15 cellular contexts compared by ENCODE assay signal in the genomic region with DNA sequence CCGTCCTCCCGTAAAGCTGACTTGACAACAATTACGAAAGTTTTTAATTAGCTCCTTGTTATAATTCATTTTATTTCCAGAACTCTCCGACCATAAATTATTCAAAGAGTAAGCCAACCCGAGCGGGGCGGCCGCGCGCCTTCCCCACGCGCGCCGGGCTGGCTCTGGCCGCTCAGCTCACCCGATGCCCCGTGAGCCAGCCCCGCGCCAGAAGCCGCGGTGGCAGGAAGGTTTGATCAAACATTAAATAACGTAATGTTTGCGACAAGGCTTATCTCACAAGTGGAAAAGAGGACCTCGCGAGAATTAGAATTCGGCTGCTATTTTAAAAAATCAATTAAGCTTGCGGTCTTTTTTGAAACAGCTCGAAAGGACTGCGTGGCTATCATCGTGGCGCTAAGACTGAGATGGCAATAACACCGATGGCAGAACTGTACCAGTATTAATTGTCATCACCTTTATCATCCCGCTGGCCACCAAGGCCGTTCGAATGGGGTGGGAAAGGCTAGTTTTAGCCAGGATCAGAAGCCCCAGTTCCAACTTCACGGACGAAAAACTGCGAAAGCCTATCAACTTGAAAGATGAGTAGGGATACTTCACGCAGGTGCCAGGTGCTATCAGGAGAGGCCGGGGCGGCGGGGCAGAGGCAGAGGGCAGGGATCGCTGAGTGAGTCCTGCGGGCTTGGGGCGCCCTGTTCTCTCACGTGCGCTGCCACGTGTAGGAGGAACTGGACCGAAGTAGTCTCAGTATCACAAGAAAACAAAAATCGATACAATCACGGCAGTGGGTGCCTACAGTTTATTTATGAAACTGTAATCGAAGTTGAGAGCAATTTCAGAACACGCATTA. TPM values are rescaled to one million over a fixed set of nuclear protein-coding genes. Genes with fewer than 3 reads are reported as not detected.
DNase-seq lines count a peak whose midpoint lies in the region; ATAC-seq lines count a peak whose summit lies in the region.
"Had no signal": no experiment of that assay in that cellular context is flagged by ENCODE, and none has a peak within 500 bp of the region (broad histone marks: within the 10 kb centered on the region; RNA-seq: fewer than 3 reads in every experiment).

No MANE protein-coding gene starts in this region.

- H3K36me3 ChIP-seq in NT2/D1 (ENCODE audit: insufficient read depth, insufficient read length, low read length) (no peaks in the 10 kb centered on the region), iPS-15b (ENCODE audit: control insufficient read depth, insufficient read depth, low read length) (no peaks in the 10 kb centered on the region), skeletal muscle satellite cell (ENCODE audit: insufficient read depth, low read length) (no peaks in the 10 kb centered on the region)

- H3K4me3 Mint-ChIP-seq in activated CD4-positive, alpha-beta T cell treated with anti-CD3 and anti-CD28 coated beads, Interleukin-2, amount 10 ng/mL, durations not matched to agents 24 days and 14 days = no peak overlapping the region

- peak; percentile 61 for DNase-seq in activated CD4-positive, alpha-beta T cell treated with anti-CD3 and anti-CD28 coated beads, Interleukin-2, amount 10 ng/mL, durations not matched to agents 24 days and 14 days
- no peak for DNase-seq in activated CD4-positive, alpha-beta T cell treated with anti-CD3 and anti-CD28 coated beads for 1 hour
- no peak for DNase-seq in NT2/D1 (ENCODE audit: low read depth, low spot score)
- DNase-seq in Kasumi-1 (lab: John Stamatoyannopoulos, UW) = no peak
- DNase-seq: activated T-cell treated with anti-CD3 and anti-CD28 coated beads, Interleukin-2, amount 50 U/mL, for 1 hour; caudate nucleus; NCI-H2081 treated with DMSO at 0.1 percent for 48 hours; occipital lobe; OCI-M1; stimulated activated CD4-positive, alpha-beta T cell treated with anti-CD3 and anti-CD28 coated beads, Interleukin-4, amount 100 ng/mL, for 24 hours had no signal

- H3K9ac ChIP-seq in NT2/D1 (ENCODE audit: insufficient read length, low read depth) = no peak overlapping the region
- no peak overlapping the region for H3K9ac ChIP-seq in iPS-15b (ENCODE audit: low read depth, low read length)
- H3K9ac ChIP-seq in skeletal muscle satellite cell (ENCODE audit: low read depth, low read length) = no peak overlapping the region

- peaks cover 8% of the 10 kb centered on the region for H3K4me1 Mint-ChIP-seq in activated CD4-positive, alpha-beta T cell treated with anti-CD3 and anti-CD28 coated beads, Interleukin-2, amount 10 ng/mL, durations not matched to agents 24 days and 14 days

- H3K4me1 ChIP-seq in NT2/D1 (ENCODE audit: insufficient read depth, insufficient read length) (peaks cover 2% of the 10 kb centered on the region), iPS-15b (ENCODE audit: control insufficient read depth, insufficient read depth, low read length) (peaks cover 10% of the 10 kb centered on the region), skeletal muscle satellite cell (ENCODE audit: control insufficient read depth, insufficient read depth, low read length) (no peaks in the 10 kb centered on the region)

- intact Hi-C loops in activated CD4-positive, alpha-beta T cell treated with anti-CD3 and anti-CD28 coated beads, Interleukin-2, amount 10 ng/mL, durations not matched to agents 24 days and 14 days (cut with micrococcal nuclease) = loop anchor here (10.0 kb wide), 1 partner anchor 462 kb away; no protein-coding TSS in a partner anchor

- H3K4me2 ChIP-seq in skeletal muscle satellite cell (ENCODE audit: low read length) = peak overlapping the region; percentile 77

- H3K27me3 ChIP-seq in NT2/D1 (ENCODE audit: insufficient read depth, insufficient read length) (peaks cover 98% of the 10 kb centered on the region), iPS-15b (ENCODE audit: control insufficient read depth, insufficient read depth, low read length) (peaks cover 97% of the 10 kb centered on the region), skeletal muscle satellite cell (ENCODE audit: control insufficient read depth, insufficient read depth, low read length) (peaks cover 69% of the 10 kb centered on the region)

- peaks cover 4% of the 10 kb centered on the region for H3K9me3 Mint-ChIP-seq in activated CD4-positive, alpha-beta T cell treated with anti-CD3 and anti-CD28 coated beads, Interleukin-2, amount 10 ng/mL, durations not matched to agents 24 days and 14 days

- peak overlapping the region; percentile 34 for H3K27ac Mint-ChIP-seq in activated CD4-positive, alpha-beta T cell treated with anti-CD3 and anti-CD28 coated beads, Interleukin-2, amount 10 ng/mL, durations not matched to agents 24 days and 14 days

- no peaks in the 10 kb centered on the region for H3K9me3 ChIP-seq in NT2/D1 (ENCODE audit: insufficient read depth, low read length)
- H3K9me3 ChIP-seq in iPS-15b (ENCODE audit: control insufficient read depth, insufficient read depth, low read length) = no peaks in the 10 kb centered on the region
- H3K9me3 ChIP-seq in skeletal muscle satellite cell (replicated peaks; ENCODE audit: low read length) = no peaks in the 10 kb centered on the region

- peak overlapping the region; percentile 43 for H3K4me3 ChIP-seq in NT2/D1 (ENCODE audit: insufficient read length, low read depth)
- peak overlapping the region; percentile 58 for H3K4me3 ChIP-seq in iPS-15b (ENCODE audit: low read depth, low read length)
- H3K4me3 ChIP-seq in skeletal muscle satellite cell (ENCODE audit: low read length) = peak overlapping the region; percentile 58

- peaks cover 81% of the 10 kb centered on the region for H3K27me3 Mint-ChIP-seq in activated CD4-positive, alpha-beta T cell treated with anti-CD3 and anti-CD28 coated beads, Interleukin-2, amount 10 ng/mL, durations not matched to agents 24 days and 14 days

- ATAC-seq in GM21528 (IDR thresholded peaks at IDR 0.05; ENCODE audit: low FRiP score, unreplicated experiment) (no peak), HG03565 (IDR thresholded peaks at IDR 0.05; ENCODE audit: unreplicated experiment) (no peak)

- peaks cover 4% of the 10 kb centered on the region for H3K36me3 Mint-ChIP-seq in activated CD4-positive, alpha-beta T cell treated with anti-CD3 and anti-CD28 coated beads, Interleukin-2, amount 10 ng/mL, durations not matched to agents 24 days and 14 days (ENCODE audit: low read depth)

RNA-seq across cellular contexts. Expression of gene POU4F1, which starts 6.4 kb away (rescaled TPM):
- 0.12 and 0.14 TPM in 2 replicates for total RNA-seq in activated CD4-positive, alpha-beta T cell treated with anti-CD3 and anti-CD28 coated beads, Interleukin-2, amount 10 ng/mL, durations not matched to agents 24 days and 14 days
- under 0.01 TPM in 1 of 2 replicates, not detected in the other for total RNA-seq in skeletal muscle satellite cell (2012; rRNA removed)
- total RNA-seq: subcutaneous adipose tissue had no signal
